Comparison of ENCODE assay signal across 26 cellular contexts in genomic region chr12:2644678-2645405, GRCh38.
DNase-seq lines count a peak whose midpoint lies in the region; ATAC-seq and TF ChIP-seq lines count a peak whose summit lies in the region.
"Had no signal": no experiment of that assay in that cellular context is flagged by ENCODE, and none has a peak within 500 bp of the region (broad histone marks: within the 10 kb centered on the region; RNA-seq: fewer than 3 reads in every experiment).

No MANE protein-coding gene starts in this region.

- H3K27ac ChIP-seq in endodermal cell (ENCODE audit: low read depth, low read length) (no peak overlapping the region), sigmoid colon (no peak overlapping the region), testis (no peak overlapping the region)
- H3K27ac ChIP-seq: C4-2B, cardiac muscle cell, HL-60, Peyer's patch had no signal

- H3K36me3 ChIP-seq in endodermal cell (ENCODE audit: control insufficient read depth, insufficient read depth, low read length), result no peaks in the 10 kb centered on the region
- peaks cover 0 to 26% (median 7%) of the 10 kb centered on the region in 4 donors for H3K36me3 ChIP-seq in sigmoid colon
- H3K36me3 ChIP-seq in testis (ENCODE audit: low read depth, missing control alignments), result no peaks in the 10 kb centered on the region
- H3K36me3 ChIP-seq: cardiac muscle cell, Peyer's patch had no signal

- H3K4me1 Mint-ChIP-seq in endodermal cell, result peaks cover 22% of the 10 kb centered on the region
- peaks cover 32% of the 10 kb centered on the region for H3K4me1 Mint-ChIP-seq in stimulated activated naive CD8-positive, alpha-beta T cell treated with anti-CD3 and anti-CD28 coated beads, Interleukin-15, amount 100 ng/mL, for 72 hours

- H3K9me3 Mint-ChIP-seq in endodermal cell, result no peaks in the 10 kb centered on the region
- no peaks in the 10 kb centered on the region for H3K9me3 Mint-ChIP-seq in stimulated activated naive CD8-positive, alpha-beta T cell treated with anti-CD3 and anti-CD28 coated beads, Interleukin-15, amount 100 ng/mL, for 72 hours
- H3K9me3 Mint-ChIP-seq: activated CD4-positive, alpha-beta memory T cell treated with anti-CD3 and anti-CD28 coated beads, Interleukin-2, amount 10 ng/mL, durations not matched to agents 7 days and 5 days; dendritic cell treated with granulocyte-macrophage colony-stimulating factor and Interleukin-4, amounts not matched to agents 40 ng/mL and 50 ng/mL, for 4 days; naive thymus-derived CD4-positive, alpha-beta T cell had no signal

- H3K9ac ChIP-seq in endodermal cell (ENCODE audit: extremely low read depth, low read length, poor library complexity, severe bottlenecking), result no peak overlapping the region

- H3K4me3 Mint-ChIP-seq in endodermal cell, result no peak overlapping the region
- H3K4me3 Mint-ChIP-seq in stimulated activated naive CD8-positive, alpha-beta T cell treated with anti-CD3 and anti-CD28 coated beads, Interleukin-15, amount 100 ng/mL, for 72 hours, result no peak overlapping the region
- H3K4me3 Mint-ChIP-seq: activated CD4-positive, alpha-beta memory T cell treated with anti-CD3 and anti-CD28 coated beads, Interleukin-2, amount 10 ng/mL, durations not matched to agents 7 days and 5 days; activated naive CD8-positive, alpha-beta T cell; dendritic cell treated with granulocyte-macrophage colony-stimulating factor and Interleukin-4, amounts not matched to agents 40 ng/mL and 50 ng/mL, for 4 days; naive thymus-derived CD4-positive, alpha-beta T cell had no signal

- TF ChIP-seq EP300 in sigmoid colon (IDR thresholded peaks at IDR 0.05), result no peak

- no peaks in the 10 kb centered on the region for H3K27me3 Mint-ChIP-seq in endodermal cell (ENCODE audit: insufficient read depth)
- H3K27me3 Mint-ChIP-seq in stimulated activated naive CD8-positive, alpha-beta T cell treated with anti-CD3 and anti-CD28 coated beads, Interleukin-15, amount 100 ng/mL, for 72 hours, result peaks cover 46% of the 10 kb centered on the region

- intact Hi-C loops in sigmoid colon (cut with DNase I), result no loop called here
- intact Hi-C loops in testis (cut with DNase I; ENCODE audit: low total_unique reads), result no loop called here

- no peak overlapping the region for H3K27ac Mint-ChIP-seq in endodermal cell
- peak overlapping the region in 1 of 2 donors; percentile 57 for H3K27ac Mint-ChIP-seq in stimulated activated naive CD8-positive, alpha-beta T cell treated with anti-CD3 and anti-CD28 coated beads, Interleukin-15, amount 100 ng/mL, for 72 hours
- H3K27ac Mint-ChIP-seq: activated CD4-positive, alpha-beta memory T cell treated with anti-CD3 and anti-CD28 coated beads, Interleukin-2, amount 10 ng/mL, durations not matched to agents 7 days and 5 days; activated naive CD8-positive, alpha-beta T cell; dendritic cell treated with granulocyte-macrophage colony-stimulating factor and Interleukin-4, amounts not matched to agents 40 ng/mL and 50 ng/mL, for 4 days; naive thymus-derived CD4-positive, alpha-beta T cell had no signal

- in situ Hi-C loops in KBM-7 (cut with MboI; ENCODE audit: low pct_unique_long_range_greater_than_20kb, low sequenced_read_pairs), result no loop called here

- ATAC-seq in HG02623 (IDR thresholded peaks at IDR 0.05; ENCODE audit: unreplicated experiment), result no peak
- ATAC-seq in stimulated activated naive CD8-positive, alpha-beta T cell treated with anti-CD3 and anti-CD28 coated beads, Interleukin-15, amount 100 ng/mL, for 72 hours, result no peak
- ATAC-seq: left ventricle myocardium superior; naive thymus-derived CD4-positive, alpha-beta T cell had no signal

- H3K27me3 ChIP-seq in endodermal cell (ENCODE audit: control insufficient read depth, insufficient read depth, low read length, poor library complexity, severe bottlenecking) (no peaks in the 10 kb centered on the region), sigmoid colon (no peaks in the 10 kb centered on the region), testis (no peaks in the 10 kb centered on the region)
- H3K27me3 ChIP-seq: cardiac muscle cell, Peyer's patch had no signal

- 85 to 93% methylated on average over 7 to 8 of the region's 8 CpGs for WGBS in endodermal cell (ENCODE audit: insufficient coverage in 1 of 2, insufficient read length in 1 of 2), 2 experiments
- 52 to 81% methylated on average over 8 of the region's 8 CpGs for WGBS in sigmoid colon, 2 donors
- 74 to 78% methylated on average over 8 of the region's 8 CpGs for WGBS in testis, 2 donors

- H3K4me1 ChIP-seq in endodermal cell (ENCODE audit: control insufficient read depth, insufficient read depth, low read length), result no peaks in the 10 kb centered on the region
- peaks cover 0 to 30% (median 28%) of the 10 kb centered on the region in 4 donors for H3K4me1 ChIP-seq in sigmoid colon
- peaks cover 4% of the 10 kb centered on the region for H3K4me1 ChIP-seq in testis

- no peaks in the 10 kb centered on the region for H3K36me3 Mint-ChIP-seq in endodermal cell (ENCODE audit: low read depth)
- H3K36me3 Mint-ChIP-seq: activated naive CD8-positive, alpha-beta T cell had no signal

- DNase-seq in KBM-7 (peak; percentile 22), UCSD-AML1 (lab: John Stamatoyannopoulos, UW; ENCODE audit: unreplicated experiment) (peak; percentile 42), endodermal cell (peak; percentile 36), sigmoid colon (peak; percentile 27), testis (no peak)
- DNase-seq in stimulated activated naive CD8-positive, alpha-beta T cell treated with anti-CD3 and anti-CD28 coated beads, Interleukin-15, amount 100 ng/mL, for 72 hours, result no peak
- DNase-seq in stimulated activated CD4-positive, alpha-beta T cell treated with anti-CD3 and anti-CD28 coated beads, Interleukin-4, amount 100 ng/mL, for 24 hours, result no peak
- DNase-seq: activated CD4-positive, alpha-beta memory T cell treated with anti-CD3 and anti-CD28 coated beads, Interleukin-2, amount 10 ng/mL, durations not matched to agents 7 days and 5 days; activated CD4-positive, alpha-beta T cell treated with anti-CD3 and anti-CD28 coated beads for 1 hour; activated effector memory CD4-positive, alpha-beta T cell treated with Interleukin-2 at 50 U/mL for 16 hours; glutamatergic neuron; left ventricle myocardium superior; midbrain; naive thymus-derived CD4-positive, alpha-beta T cell; NCI-H1092 treated with DMSO at 0.1 percent for 48 hours; NCI-H187 treated with DMSO at 0.1 percent for 48 hours; NCI-H524; occipital lobe; stimulated activated CD4-positive, alpha-beta T cell treated with anti-CD3 and anti-CD28 coated beads, Interleukin-2, amount 100 ng/mL, for 48 hours had no signal

- TF ChIP-seq POLR2A in sigmoid colon (IDR thresholded peaks at IDR 0.05), result no peak
- no peak for TF ChIP-seq POLR2A in testis (IDR thresholded peaks at IDR 0.05)

- H3K4me3 ChIP-seq in endodermal cell (ENCODE audit: low read length) (no peak overlapping the region), sigmoid colon (no peak overlapping the region), testis (no peak overlapping the region)
- H3K4me3 ChIP-seq: cardiac muscle cell, Peyer's patch had no signal

- TF ChIP-seq CTCF in endodermal cell (conservative IDR thresholded peaks at IDR 0.05) (no peak), sigmoid colon (IDR thresholded peaks at IDR 0.05) (no peak), testis (IDR thresholded peaks at IDR 0.05) (no peak)

- H3K9me3 ChIP-seq in endodermal cell (ENCODE audit: control insufficient read depth, low read length) (no peaks in the 10 kb centered on the region), sigmoid colon (no peaks in the 10 kb centered on the region), testis (no peaks in the 10 kb centered on the region)
- H3K9me3 ChIP-seq: Peyer's patch had no signal

Comparison
In these comparisons a context has a peak if more than half of its experiments do, and no peak if none do; other contexts are left out.
1. DNase-seq: peak in KBM-7 (single experiment), UCSD-AML1 (single experiment), endodermal cell (single experiment) and sigmoid colon (single experiment); none in testis (single experiment), stimulated activated naive CD8-positive, alpha-beta T cell treated with anti-CD3 and anti-CD28 coated beads, Interleukin-15, amount 100 ng/mL, for 72 hours (0 of 2) and stimulated activated CD4-positive, alpha-beta T cell treated with anti-CD3 and anti-CD28 coated beads, Interleukin-4, amount 100 ng/mL, for 24 hours (single experiment).